In the genomic region with DNA sequence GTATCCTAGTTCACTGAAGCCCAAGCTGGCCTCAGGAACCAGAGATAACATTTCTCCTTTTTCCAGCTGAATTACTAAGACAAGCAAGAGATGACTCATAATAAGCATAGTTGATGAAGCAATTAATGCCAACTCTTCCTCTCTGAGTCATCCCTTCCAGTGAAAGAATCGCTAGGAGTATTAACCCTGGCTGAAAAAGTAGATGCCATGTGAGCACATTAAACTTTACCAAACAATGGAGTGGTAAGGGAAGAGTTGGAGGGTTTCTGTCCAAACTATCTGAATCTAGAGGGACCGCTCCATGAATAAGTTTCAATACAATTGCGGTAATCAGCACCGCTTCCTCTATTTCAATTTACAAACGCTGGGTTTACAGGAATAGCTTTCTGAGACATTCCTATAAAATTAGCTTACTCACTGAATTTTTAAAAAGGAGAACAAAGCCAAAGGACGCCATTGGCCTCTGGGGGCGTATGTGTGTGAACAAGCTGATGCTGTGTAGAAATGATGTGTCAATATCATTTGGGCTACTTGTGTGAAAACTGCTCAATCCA, we compare ENCODE assay signal across 8 cellular contexts. TPM values are rescaled to one million over a fixed set of nuclear protein-coding genes. Genes with fewer than 3 reads are reported as not detected.
DNase-seq lines count a peak whose midpoint lies in the region; ATAC-seq and TF ChIP-seq lines count a peak whose summit lies in the region.

No MANE protein-coding gene starts in this region.

- no peaks in the 10 kb centered on the region for H3K36me3 Mint-ChIP-seq in CD4-positive, alpha-beta T cell (ENCODE audit: low read depth)
- H3K36me3 Mint-ChIP-seq in activated T-helper 1 cell treated with anti-CD3 and anti-CD28 coated beads, Interleukin-12 subunit alpha, Interleukin-12 subunit beta, Interleukin-2, Interleukin-4 antibody, amounts not matched to agents 30 ng/mL and 10 ng/mL and 1 ng/mL, durations not matched to agents 14 hours and 24 hours and 36 hours (ENCODE audit: low read depth) = peaks cover 31% of the 10 kb centered on the region

- no peak overlapping the region for H3K4me3 ChIP-seq in prostate gland

- H3K9me3 Mint-ChIP-seq in CD4-positive, alpha-beta T cell = no peaks in the 10 kb centered on the region
- no peaks in the 10 kb centered on the region for H3K9me3 Mint-ChIP-seq in activated T-helper 1 cell treated with anti-CD3 and anti-CD28 coated beads, Interleukin-12 subunit alpha, Interleukin-12 subunit beta, Interleukin-2, Interleukin-4 antibody, amounts not matched to agents 30 ng/mL and 10 ng/mL and 1 ng/mL, durations not matched to agents 14 hours and 24 hours and 36 hours

- no peak for TF ChIP-seq POLR2A in prostate gland (IDR thresholded peaks at IDR 0.05)

- no peaks in the 10 kb centered on the region for H3K4me1 ChIP-seq in prostate gland (replicated peaks)

- peak overlapping the region; percentile 25 for H3K27ac ChIP-seq in CD4-positive, alpha-beta T cell (ENCODE audit: low read depth, low read length)
- peak overlapping the region; percentile 42 to 53 for H3K27ac ChIP-seq in prostate gland

- peak; percentile 11 for TF ChIP-seq CTCF in CD4-positive, alpha-beta T cell (IDR thresholded peaks at IDR 0.05)
- peak in 1 of 4 experiments; percentile 13 for TF ChIP-seq CTCF in prostate gland (IDR thresholded peaks at IDR 0.05)

- no peaks in the 10 kb centered on the region for H3K27me3 Mint-ChIP-seq in CD4-positive, alpha-beta T cell
- H3K27me3 Mint-ChIP-seq in activated T-helper 1 cell treated with anti-CD3 and anti-CD28 coated beads, Interleukin-12 subunit alpha, Interleukin-12 subunit beta, Interleukin-2, Interleukin-4 antibody, amounts not matched to agents 30 ng/mL and 10 ng/mL and 1 ng/mL, durations not matched to agents 14 hours and 24 hours and 36 hours (ENCODE audit: insufficient read depth) = no peaks in the 10 kb centered on the region

- POLR2A ChIA-PET in CD4-positive, alpha-beta T cell (lab: Charles Lee) = interaction anchor here (0.7 to 2.6 kb wide), 7 partner anchors 14 to 93 kb away, joined by 3 to 14 read pairs (median 3); partner anchors contain the start of gene ATXN1

- no peak for DNase-seq in CD4-positive, alpha-beta T cell
- DNase-seq in M059J (ENCODE audit: low read depth) (peak; percentile 99), foreskin melanocyte (peak; percentile 91), prostate gland (ENCODE audit: low spot score) (peak; percentile 21), NCI-H2196 treated with DMSO at 0.1 percent for 48 hours (lab: John Stamatoyannopoulos, UW; ENCODE audit: unreplicated experiment) (no peak), NCI-H82 treated with DMSO at 0.1 percent for 48 hours (lab: John Stamatoyannopoulos, UW; ENCODE audit: unreplicated experiment) (no peak)
- no peak for DNase-seq in activated T-helper 1 cell treated with anti-CD3 and anti-CD28 coated beads, Interleukin-12 subunit alpha, Interleukin-12 subunit beta, Interleukin-2, Interleukin-4 antibody, amounts not matched to agents 30 ng/mL and 10 ng/mL and 1 ng/mL, durations not matched to agents 14 hours and 24 hours and 36 hours (ENCODE audit: low spot score)

- H3K27me3 ChIP-seq in CD4-positive, alpha-beta T cell (ENCODE audit: control insufficient read depth, insufficient read depth, low read length) = no peaks in the 10 kb centered on the region
- H3K27me3 ChIP-seq in prostate gland (replicated peaks; ENCODE audit: insufficient read depth) = no peaks in the 10 kb centered on the region

- CTCF ChIA-PET in CD4-positive, alpha-beta T cell (lab: Charles Lee) = interaction anchor here (0.6 to 1.4 kb wide), 8 partner anchors 9 to 381 kb away, joined by 3 to 5 read pairs (median 3); no protein-coding TSS in a partner anchor

- 20% methylated on average over 7 of the region's 7 CpGs for WGBS in prostate gland

- H3K4me3 Mint-ChIP-seq in CD4-positive, alpha-beta T cell = peak overlapping the region; percentile 70
- peak overlapping the region; percentile 60 for H3K4me3 Mint-ChIP-seq in activated T-helper 1 cell treated with anti-CD3 and anti-CD28 coated beads, Interleukin-12 subunit alpha, Interleukin-12 subunit beta, Interleukin-2, Interleukin-4 antibody, amounts not matched to agents 30 ng/mL and 10 ng/mL and 1 ng/mL, durations not matched to agents 14 hours and 24 hours and 36 hours

- peak; percentile 37 for ATAC-seq in CD4-positive, alpha-beta T cell (ENCODE audit: poor library complexity)
- peak; percentile 57 for ATAC-seq in GM19395 (IDR thresholded peaks at IDR 0.05; ENCODE audit: unreplicated experiment)

- no peaks in the 10 kb centered on the region for H3K9me3 ChIP-seq in CD4-positive, alpha-beta T cell (ENCODE audit: control insufficient read depth, low read length)
- H3K9me3 ChIP-seq in prostate gland = no peaks in the 10 kb centered on the region

- H3K27ac Mint-ChIP-seq in CD4-positive, alpha-beta T cell = peak overlapping the region; percentile 82
- peak overlapping the region; percentile 88 for H3K27ac Mint-ChIP-seq in activated T-helper 1 cell treated with anti-CD3 and anti-CD28 coated beads, Interleukin-12 subunit alpha, Interleukin-12 subunit beta, Interleukin-2, Interleukin-4 antibody, amounts not matched to agents 30 ng/mL and 10 ng/mL and 1 ng/mL, durations not matched to agents 14 hours and 24 hours and 36 hours

- H3K36me3 ChIP-seq in prostate gland = no peaks in the 10 kb centered on the region

- peaks cover 32% of the 10 kb centered on the region for H3K4me1 Mint-ChIP-seq in CD4-positive, alpha-beta T cell (ENCODE audit: low read depth)
- H3K4me1 Mint-ChIP-seq in activated T-helper 1 cell treated with anti-CD3 and anti-CD28 coated beads, Interleukin-12 subunit alpha, Interleukin-12 subunit beta, Interleukin-2, Interleukin-4 antibody, amounts not matched to agents 30 ng/mL and 10 ng/mL and 1 ng/mL, durations not matched to agents 14 hours and 24 hours and 36 hours (ENCODE audit: low read depth) = peaks cover 65% of the 10 kb centered on the region

- intact Hi-C loops in CD4-positive, alpha-beta T cell (cut with DNase I, micrococcal nuclease) = loop anchor here (2.0 to 5.0 kb wide), 3 partner anchors 16 to 61 kb away; partner anchors contain the start of gene ATXN1 (in 1 of the 2)
- intact Hi-C loops in activated T-helper 1 cell treated with anti-CD3 and anti-CD28 coated beads, Interleukin-12 subunit alpha, Interleukin-12 subunit beta, Interleukin-2, Interleukin-4 antibody, amounts not matched to agents 30 ng/mL and 10 ng/mL and 1 ng/mL, durations not matched to agents 14 hours and 24 hours and 36 hours (cut with micrococcal nuclease) = loop anchor here (1.0 to 5.0 kb wide), 13 partner anchors 9 to 381 kb away; partner anchors contain the start of gene ATXN1
- intact Hi-C loops in prostate gland (cut with DNase I) = no loop called here

RNA-seq across cellular contexts. Expression of gene ATXN1, which starts 48.3 kb away (rescaled TPM):
- 10 to 100 TPM; 74.2 to 76.7 TPM for total RNA-seq in CD4-positive, alpha-beta T cell
- 31.5 and 35.4 TPM in 2 replicates for total RNA-seq in M059J (2014; rRNA removed; shearing (Covaris generic))
- total RNA-seq in activated T-helper 1 cell treated with anti-CD3 and anti-CD28 coated beads, Interleukin-12 subunit alpha, Interleukin-12 subunit beta, Interleukin-2, Interleukin-4 antibody, amounts not matched to agents 30 ng/mL and 10 ng/mL and 1 ng/mL, durations not matched to agents 14 hours and 24 hours and 36 hours = 107 and 109 TPM in 2 replicates
- total RNA-seq in prostate gland = 10 to 100 TPM; 28.5 to 89.0 TPM

Comparison
In these comparisons a context has a peak if more than half of its experiments do, and no peak if none do; other contexts are left out.
1. DNase-seq: peak in M059J (single experiment), foreskin melanocyte (single experiment) and prostate gland (single experiment); none in CD4-positive, alpha-beta T cell (0 of 10), activated T-helper 1 cell treated with anti-CD3 and anti-CD28 coated beads, Interleukin-12 subunit alpha, Interleukin-12 subunit beta, Interleukin-2, Interleukin-4 antibody, amounts not matched to agents 30 ng/mL and 10 ng/mL and 1 ng/mL, durations not matched to agents 14 hours and 24 hours and 36 hours (single experiment), NCI-H2196 treated with DMSO at 0.1 percent for 48 hours (single experiment) and NCI-H82 treated with DMSO at 0.1 percent for 48 hours (single experiment).